2 cellular contexts compared by ENCODE assay signal in genomic region chr4:44210750-44211149, GRCh38.
TF ChIP-seq lines count a peak whose summit lies in the region.

No MANE protein-coding gene starts in this region.

TF ChIP-seq in GM23338, 12 proteins besides CTCF, POLR2A, EP300 and RAD21:
- TF ChIP-seq REST (IDR thresholded peaks at IDR 0.05; ENCODE audit: unreplicated experiment) (no peak), EZH2phosphoT487 (IDR thresholded peaks at IDR 0.05; ENCODE audit: unreplicated experiment) (no peak), ZNF331 (CRISPR knock-in tag; IDR thresholded peaks at IDR 0.05; ENCODE audit: low read depth) (no peak), ZNF114 (CRISPR knock-in tag; IDR thresholded peaks at IDR 0.05) (no peak), NANOG (IDR thresholded peaks at IDR 0.05; ENCODE audit: borderline replicate concordance) (no peak), CREB1 (CRISPR knock-in tag; IDR thresholded peaks at IDR 0.05; ENCODE audit: low read depth) (no peak), STAT1 (IDR thresholded peaks at IDR 0.05; ENCODE audit: unreplicated experiment) (no peak), EZH2 (IDR thresholded peaks at IDR 0.05; ENCODE audit: low read depth, unreplicated experiment) (no peak), ETS1 (IDR thresholded peaks at IDR 0.05) (no peak), POLR2AphosphoS5 (IDR thresholded peaks at IDR 0.05; ENCODE audit: low read depth) (no peak), ZNF462 (CRISPR knock-in tag; IDR thresholded peaks at IDR 0.05) (no peak; the same call in 1 of the 2 replicates), JUNB (IDR thresholded peaks at IDR 0.05; ENCODE audit: unreplicated experiment) (no peak)

TF ChIP-seq in H1, 55 proteins besides CTCF, POLR2A, EP300 and RAD21:
- peak; percentile 92 for TF ChIP-seq TEAD4 (IDR thresholded peaks at IDR 0.05; ENCODE audit: low read depth, low read length)
- TF ChIP-seq BRCA1 (IDR thresholded peaks at IDR 0.05; ENCODE audit: low read depth, low read length): no peak
- TF ChIP-seq SIX5 (IDR thresholded peaks at IDR 0.05; ENCODE audit: low read depth, low read length): no peak
- no peak for TF ChIP-seq RNF2 (IDR thresholded peaks at IDR 0.05; ENCODE audit: borderline replicate concordance, low read depth, low read length, missing control alignments, poor library complexity, severe bottlenecking)
- TF ChIP-seq KDM5A (IDR thresholded peaks at IDR 0.05; ENCODE audit: low read length): no peak
- TF ChIP-seq CTBP2 (IDR thresholded peaks at IDR 0.05; ENCODE audit: borderline replicate concordance, insufficient read depth, insufficient read length, low read length): no peak
- TF ChIP-seq FOSL1 (IDR thresholded peaks at IDR 0.05; ENCODE audit: insufficient read depth, low read depth, low read length): no peak
TF ChIP-seq in H1: peak in this region for 1.
